Comparison of ENCODE assay signal across 8 cellular contexts in the genomic region with DNA sequence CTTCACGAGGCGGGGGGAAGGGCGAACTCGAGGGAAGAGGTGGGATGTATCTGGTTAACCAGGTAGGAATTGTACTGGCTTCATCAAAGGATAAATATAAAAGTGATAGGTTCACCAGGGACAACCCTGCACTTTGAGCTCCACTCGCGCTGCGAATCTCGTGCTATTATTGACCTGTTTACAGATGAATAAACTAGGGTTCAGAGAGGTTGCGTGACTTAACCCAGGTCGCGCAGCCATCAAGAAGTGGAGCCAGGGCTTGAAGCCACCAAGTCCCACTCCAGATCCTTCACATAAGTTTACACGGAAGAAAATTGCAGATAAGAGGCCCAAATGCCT. TPM values are rescaled to one million over a fixed set of nuclear protein-coding genes. Genes with fewer than 3 reads are reported as not detected.
A peak's percentile ranks its signal among the peaks of the same experiment; 100 is the strongest.
DNase-seq lines count a peak whose midpoint lies in the region; ATAC-seq, FAIRE-seq and TF ChIP-seq lines count a peak whose summit lies in the region.

No MANE protein-coding gene starts in this region.

- H3K9ac ChIP-seq in NT2/D1 (ENCODE audit: insufficient read length, low read depth) (peak overlapping the region; percentile 74), endothelial cell of umbilical vein (replicated peaks; ENCODE audit: extremely low read depth, insufficient read depth, low read length) (no peak overlapping the region)

- no peaks in the 10 kb centered on the region for H3K79me2 ChIP-seq in endothelial cell of umbilical vein (ENCODE audit: control insufficient read depth, insufficient read depth, low read length)

- no peaks in the 10 kb centered on the region; the same call in 1 of the 2 replicates for H3K9me3 ChIP-seq in NT2/D1 (ENCODE audit: insufficient read depth, low read length)
- no peaks in the 10 kb centered on the region for H3K9me3 ChIP-seq in endothelial cell of umbilical vein (replicated peaks; ENCODE audit: control insufficient read depth, insufficient read depth, low read length)
- peaks cover 16% of the 10 kb centered on the region for H3K9me3 ChIP-seq in neuron (ENCODE audit: low read length)

- no peaks in the 10 kb centered on the region for H3K9me1 ChIP-seq in endothelial cell of umbilical vein (replicated peaks; ENCODE audit: control insufficient read depth, extremely low read depth, insufficient read depth, low read length)

- H3K27ac Mint-ChIP-seq in CD14-positive monocyte, result peak overlapping the region; percentile 75 to 92 (median 84)

- H3K36me3 Mint-ChIP-seq in CD14-positive monocyte, result peaks cover 25 to 30% of the 10 kb centered on the region in 2 donors

- peak overlapping the region; percentile 58 for H3K4me3 ChIP-seq in NT2/D1 (ENCODE audit: insufficient read length, low read depth)
- peak overlapping the region in 2 of 3 experiments; percentile 32 to 34 for H3K4me3 ChIP-seq in endothelial cell of umbilical vein (replicated peaks in 1 of 3; ENCODE audit: insufficient read depth in 1 of 3, low read depth in 1 of 3, low read length in 3 of 3)
- H3K4me3 ChIP-seq in neuron (ENCODE audit: low read length), result peak overlapping the region; percentile 56

- POLR2A ChIA-PET in endothelial cell of umbilical vein (lab: Charles Lee), result no interaction called here

- no TSS peak for BruUV-seq in endothelial cell of umbilical vein (replicated peaks; lab: Mats Ljungman, UMichigan)

- FAIRE-seq in endothelial cell of umbilical vein (lab: Jason Lieb, UNC), result no peak

- DNase-seq in CD14-positive monocyte (ENCODE audit: low spot score) (no peak), NT2/D1 (ENCODE audit: low read depth, low spot score) (no peak), endothelial cell of umbilical vein (ENCODE audit: low read depth, low spot score) (no peak), SKM-1 (lab: John Stamatoyannopoulos, UW; ENCODE audit: unreplicated experiment) (no peak)

- H3K27me3 Mint-ChIP-seq in CD14-positive monocyte (ENCODE audit: low read depth in 3 of 3), result peaks cover 32 to 48% (median 45%) of the 10 kb centered on the region in 3 donors

- peak overlapping the region; percentile 73 to 86 for H3K4me3 Mint-ChIP-seq in CD14-positive monocyte

- dilution Hi-C loops in endothelial cell of umbilical vein (cut with MboI; ENCODE audit: extremely low pct_ligation_motif_present, low sequenced_read_pairs), result no loop called here

- intact Hi-C loops in CD14-positive monocyte (cut with micrococcal nuclease), result loop anchor here (5.0 kb wide), 3 partner anchors 95 to 195 kb away; no protein-coding TSS in a partner anchor
- intact Hi-C loops in endothelial cell of umbilical vein (cut with micrococcal nuclease), result loop anchor here (10.0 kb wide), 2 partner anchors 197 to 297 kb away; partner anchors contain the start of gene ATL2

- ATAC-seq in GM18861 (IDR thresholded peaks at IDR 0.05; ENCODE audit: unreplicated experiment), result no peak
- ATAC-seq in GM21423 (IDR thresholded peaks at IDR 0.05; ENCODE audit: unreplicated experiment), result no peak
- no peak for ATAC-seq in GM21360 (IDR thresholded peaks at IDR 0.05; ENCODE audit: unreplicated experiment)

- peaks cover 2% of the 10 kb centered on the region for H3K4me1 ChIP-seq in NT2/D1 (ENCODE audit: insufficient read depth, insufficient read length)
- peaks cover 16% of the 10 kb centered on the region for H3K4me1 ChIP-seq in endothelial cell of umbilical vein (ENCODE audit: control insufficient read depth, extremely low read depth, insufficient read depth, low read length)
- H3K4me1 ChIP-seq in neuron (ENCODE audit: insufficient read depth, low read length), result peaks cover 4% of the 10 kb centered on the region

- no peaks in the 10 kb centered on the region for H4K20me1 ChIP-seq in endothelial cell of umbilical vein (replicated peaks; ENCODE audit: control insufficient read depth, extremely low read depth, insufficient read depth, low read length)

- H3K9me3 Mint-ChIP-seq in CD14-positive monocyte, result peaks cover 0 to 11% (median 7%) of the 10 kb centered on the region in 7 donors

- H3K4me2 ChIP-seq in endothelial cell of umbilical vein (ENCODE audit: insufficient read depth, low read length), result peak overlapping the region; percentile 63

- H3K27me3 ChIP-seq in NT2/D1 (ENCODE audit: insufficient read depth, insufficient read length), result peaks cover 14% of the 10 kb centered on the region
- H3K27me3 ChIP-seq in endothelial cell of umbilical vein (ENCODE audit: control insufficient read depth in 2 of 2, insufficient read depth in 2 of 2, low read length in 2 of 2), result peaks cover 44 to 48% of the 10 kb centered on the region in 2 experiments
- peaks cover 24% of the 10 kb centered on the region for H3K27me3 ChIP-seq in neuron (ENCODE audit: insufficient read depth, low read length)

- no peak overlapping the region for H3K27ac ChIP-seq in endothelial cell of umbilical vein (ENCODE audit: insufficient read depth, low read depth, low read length)

- CTCF ChIA-PET in endothelial cell of umbilical vein (lab: Charles Lee), result interaction anchor here (0.9 to 1.5 kb wide), 4 partner anchors 10 to 197 kb away, joined by 3 to 5 read pairs (median 3); no protein-coding TSS in a partner anchor

- no peak overlapping the region for H2AFZ ChIP-seq in endothelial cell of umbilical vein (ENCODE audit: low read depth, low read length)
- peak overlapping the region; percentile 98 for H2AFZ ChIP-seq in neuron (ENCODE audit: low read depth, low read length)

- H3K4me1 Mint-ChIP-seq in CD14-positive monocyte, result peaks cover 67% of the 10 kb centered on the region

- H3K36me3 ChIP-seq in NT2/D1 (ENCODE audit: insufficient read depth, insufficient read length, low read length) (peaks cover 2% of the 10 kb centered on the region), endothelial cell of umbilical vein (ENCODE audit: control insufficient read depth in 2 of 2, extremely low read depth in 1 of 2, insufficient read depth in 2 of 2, low read length in 2 of 2) (no peaks in the 10 kb centered on the region), neuron (ENCODE audit: insufficient read depth, low read length) (no peaks in the 10 kb centered on the region)

- TF ChIP-seq POLR2A in endothelial cell of umbilical vein (IDR thresholded peaks at IDR 0.05; ENCODE audit: low read depth, low read length), result no peak

- TF ChIP-seq CTCF in CD14-positive monocyte (IDR thresholded peaks at IDR 0.05), result no peak
- TF ChIP-seq CTCF in endothelial cell of umbilical vein (IDR thresholded peaks at IDR 0.05; ENCODE audit: extremely low read depth in 1 of 2, insufficient read depth in 1 of 2, low read depth in 1 of 2, low read length in 2 of 2), result no peak

TF ChIP-seq in endothelial cell of umbilical vein, 7 proteins besides CTCF, POLR2A, EP300 and RAD21:
- no peak for TF ChIP-seq GATA2 (IDR thresholded peaks at IDR 0.05; ENCODE audit: insufficient read depth, insufficient read length, low read depth, low read length)
- no peak for TF ChIP-seq POLR2AphosphoS5 (IDR thresholded peaks at IDR 0.05; ENCODE audit: insufficient read depth, low read depth, low read length)
- TF ChIP-seq MYC (IDR thresholded peaks at IDR 0.05; ENCODE audit: low read depth, low read length), result no peak

RNA-seq across cellular contexts. Expression of gene CYP1B1, which starts 1.4 kb away (rescaled TPM):
- 100 to 1,000 TPM; 162 to 250 TPM for polyA plus RNA-seq in CD14-positive monocyte
- total RNA-seq in endothelial cell of umbilical vein, result not detected in 2 replicates
- 0.01 TPM in 1 of 2 replicates, not detected in the other for polyA plus RNA-seq in endothelial cell of umbilical vein
- polyA plus RNA-seq in endothelial cell of umbilical vein (2011; cell fraction: cytosol; rRNA removed), result 0.08 TPM in 1 of 2 replicates, not detected in the other
- polyA plus RNA-seq in endothelial cell of umbilical vein (2011; cell fraction: nucleus; rRNA removed), result 0.21 TPM in 1 of 2 replicates, not detected in the other
- not detected in 2 replicates for polyA plus RNA-seq in endothelial cell of umbilical vein (2012)
- polyA minus RNA-seq in endothelial cell of umbilical vein, result not detected in 2 replicates
- polyA minus RNA-seq in endothelial cell of umbilical vein (2011; cell fraction: cytosol; rRNA and poly(A)+ RNA removed), result 6.0 TPM
- polyA minus RNA-seq in endothelial cell of umbilical vein (2011; cell fraction: nucleus; rRNA and poly(A)+ RNA removed), result not detected in 2 replicates

Comparison
In these comparisons a context has a peak if more than half of its experiments do, and no peak if none do; other contexts are left out.
1. RNA of gene CYP1B1, which starts 1.4 kb away (polyA plus RNA-seq): 162 to 250 TPM in CD14-positive monocyte; 0.01 to 0.21 TPM in endothelial cell of umbilical vein; every median in the first group is over 100 times any median in the second.
2. Peak in every context shown above with its lines, with median percentiles within 50 percentile points of each other: H3K4me3 ChIP-seq.